In genomic region chr3:14422016-14422963, GRCh38 we compare ENCODE assay signal across 1 cellular context.
TF ChIP-seq lines count a peak whose summit lies in the region.

No MANE protein-coding gene starts in this region.

TF ChIP-seq in A549, 52 proteins besides CTCF, POLR2A, EP300 and RAD21 (continued from another document):
- TF ChIP-seq POLR2AphosphoS2 (conservative IDR thresholded peaks at IDR 0.05; ENCODE audit: low read length) (no peak), HOXB13 (CRISPR knock-in tag; IDR thresholded peaks at IDR 0.05; ENCODE audit: low read depth) (no peak), MYC (IDR thresholded peaks at IDR 0.05; ENCODE audit: borderline replicate concordance, low read length) (no peak), HOXB5 (CRISPR knock-in tag; IDR thresholded peaks at IDR 0.05) (no peak), PHF8 (IDR thresholded peaks at IDR 0.05; ENCODE audit: borderline replicate concordance, low read depth) (no peak), GATA3 (IDR thresholded peaks at IDR 0.05; ENCODE audit: borderline replicate concordance) (no peak), KDM5A (IDR thresholded peaks at IDR 0.05) (no peak), HDAC2 (IDR thresholded peaks at IDR 0.05) (no peak), SREBF2 (IDR thresholded peaks at IDR 0.05) (no peak), ATOH8 (CRISPR knock-in tag; IDR thresholded peaks at IDR 0.05; ENCODE audit: low read depth) (no peak), BHLHE40 (IDR thresholded peaks at IDR 0.05; ENCODE audit: low read depth, low read length) (no peak)
- TF ChIP-seq, protein P1, sequence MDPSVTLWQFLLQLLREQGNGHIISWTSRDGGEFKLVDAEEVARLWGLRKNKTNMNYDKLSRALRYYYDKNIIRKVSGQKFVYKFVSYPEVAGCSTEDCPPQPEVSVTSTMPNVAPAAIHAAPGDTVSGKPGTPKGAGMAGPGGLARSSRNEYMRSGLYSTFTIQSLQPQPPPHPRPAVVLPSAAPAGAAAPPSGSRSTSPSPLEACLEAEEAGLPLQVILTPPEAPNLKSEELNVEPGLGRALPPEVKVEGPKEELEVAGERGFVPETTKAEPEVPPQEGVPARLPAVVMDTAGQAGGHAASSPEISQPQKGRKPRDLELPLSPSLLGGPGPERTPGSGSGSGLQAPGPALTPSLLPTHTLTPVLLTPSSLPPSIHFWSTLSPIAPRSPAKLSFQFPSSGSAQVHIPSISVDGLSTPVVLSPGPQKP (IDR thresholded peaks at IDR 0.05; ENCODE audit: low read depth, low read length), result no peak
